ENCODE assay signal across 18 cellular contexts in the genomic region with DNA sequence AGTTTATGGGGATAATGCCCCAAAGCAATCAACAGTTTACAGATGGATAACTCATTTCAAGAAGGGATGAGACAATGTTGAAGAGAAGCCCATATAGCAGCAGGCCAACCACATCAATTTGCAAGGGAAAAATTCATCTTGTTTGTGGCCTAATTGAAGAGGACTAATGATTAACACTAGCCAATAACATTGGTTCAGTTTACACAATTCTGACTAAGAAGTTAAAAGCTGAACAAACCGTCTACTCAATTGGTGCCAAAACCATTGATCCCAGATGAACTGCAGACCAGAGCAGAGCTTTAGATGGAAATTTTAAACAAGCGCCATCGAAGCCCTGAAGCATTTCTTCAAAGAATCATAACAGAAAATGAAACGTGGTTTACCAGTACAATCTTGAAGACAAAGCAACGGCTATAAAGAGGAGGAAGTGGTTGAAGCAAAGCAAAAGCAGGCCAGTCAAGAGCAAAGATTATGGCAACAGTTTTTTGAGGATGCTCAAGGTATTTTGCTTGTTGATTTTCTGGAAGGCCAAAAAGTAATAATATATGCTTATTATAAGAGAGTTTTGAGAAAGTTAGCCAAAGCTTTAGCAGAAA. TPM values are rescaled to one million over a fixed set of nuclear protein-coding genes. Genes with fewer than 3 reads are reported as not detected.
DNase-seq lines count a peak whose midpoint lies in the region; ATAC-seq, FAIRE-seq and TF ChIP-seq lines count a peak whose summit lies in the region.
"Had no signal": no experiment of that assay in that cellular context is flagged by ENCODE, and none has a peak within 500 bp of the region (broad histone marks: within the 10 kb centered on the region; RNA-seq: fewer than 3 reads in every experiment).

No MANE protein-coding gene starts in this region.

- H3K36me3 ChIP-seq in small intestine (ENCODE audit: control insufficient read depth in 2 of 2, insufficient read depth in 2 of 2, low read length in 2 of 2) (no peaks in the 10 kb centered on the region), HepG2 (replicated peaks in 1 of 2; ENCODE audit: control insufficient read depth in 1 of 2, insufficient read depth in 2 of 2, low read length in 2 of 2) (no peaks in the 10 kb centered on the region)
- H3K36me3 ChIP-seq: heart right ventricle, transverse colon had no signal

- peaks cover 28% of the 10 kb centered on the region for H3K36me3 Mint-ChIP-seq in activated CD4-positive, alpha-beta T cell treated with anti-CD3 and anti-CD28 coated beads, Interleukin-2, amount 10 ng/mL, durations not matched to agents 7 days and 5 days (ENCODE audit: low read depth)
- peaks cover 3% of the 10 kb centered on the region for H3K36me3 Mint-ChIP-seq in activated CD4-positive, alpha-beta memory T cell treated with anti-CD3 and anti-CD28 coated beads for 36 hours
- H3K36me3 Mint-ChIP-seq: brain had no signal

- peak overlapping the region; percentile 90 for H3K27ac Mint-ChIP-seq in activated CD4-positive, alpha-beta T cell treated with anti-CD3 and anti-CD28 coated beads, Interleukin-2, amount 10 ng/mL, durations not matched to agents 7 days and 5 days
- peak overlapping the region; percentile 80 for H3K27ac Mint-ChIP-seq in activated CD4-positive, alpha-beta memory T cell treated with anti-CD3 and anti-CD28 coated beads for 36 hours
- H3K27ac Mint-ChIP-seq: brain had no signal

- H2AFZ ChIP-seq in HepG2 (ENCODE audit: low read length): no peak overlapping the region

- H3K4me1 ChIP-seq in small intestine (ENCODE audit: control insufficient read depth in 2 of 2, insufficient read depth in 1 of 2, low read depth in 1 of 2, low read length in 1 of 2) (no peaks in the 10 kb centered on the region), HepG2 (ENCODE audit: insufficient read depth, low read length) (no peaks in the 10 kb centered on the region)
- H3K4me1 ChIP-seq: heart right ventricle, transverse colon had no signal

- CTCF ChIA-PET in activated CD4-positive, alpha-beta T cell treated with anti-CD3 and anti-CD28 coated beads, Interleukin-2, amount 10 ng/mL, durations not matched to agents 7 days and 5 days (lab: Charles Lee): interaction anchor here (0.8 to 2.0 kb wide), 3 partner anchors 10 to 43 kb away, joined by 3 to 6 read pairs (median 4); no protein-coding TSS in a partner anchor
- CTCF ChIA-PET in activated CD4-positive, alpha-beta memory T cell treated with anti-CD3 and anti-CD28 coated beads for 36 hours (lab: Charles Lee): no interaction called here
- CTCF ChIA-PET in HepG2 (lab: Yijun Ruan, JAX; ENCODE audit: low intra/inter-chr PET ratio, low total read pairs): no interaction called here

- peak; percentile 77 for ATAC-seq in HG02852 (IDR thresholded peaks at IDR 0.05; ENCODE audit: unreplicated experiment)
- ATAC-seq in HepG2: no peak
- ATAC-seq: heart right ventricle, left ventricle myocardium superior had no signal

- POLR2A ChIA-PET in activated CD4-positive, alpha-beta T cell treated with anti-CD3 and anti-CD28 coated beads, Interleukin-2, amount 10 ng/mL, durations not matched to agents 7 days and 5 days (lab: Charles Lee): no interaction called here
- POLR2A ChIA-PET in activated CD4-positive, alpha-beta memory T cell treated with anti-CD3 and anti-CD28 coated beads for 36 hours (lab: Charles Lee): no interaction called here
- POLR2A ChIA-PET in HepG2 (lab: Yijun Ruan, JAX): no interaction called here

- TF ChIP-seq RAD21 in HepG2 (CRISPR knock-in tag; IDR thresholded peaks at IDR 0.05): no peak

- peaks cover 13% of the 10 kb centered on the region for H3K9me3 Mint-ChIP-seq in activated CD4-positive, alpha-beta T cell treated with anti-CD3 and anti-CD28 coated beads, Interleukin-2, amount 10 ng/mL, durations not matched to agents 7 days and 5 days
- H3K9me3 Mint-ChIP-seq in activated CD4-positive, alpha-beta memory T cell treated with anti-CD3 and anti-CD28 coated beads for 36 hours: no peaks in the 10 kb centered on the region
- H3K9me3 Mint-ChIP-seq: neural crest cell had no signal

- TF ChIP-seq EP300 in HepG2 (IDR thresholded peaks at IDR 0.05; ENCODE audit: low read depth in 2 of 2, low read length in 2 of 2): no peak
- TF ChIP-seq EP300 in HepG2 (CRISPR knock-in tag; IDR thresholded peaks at IDR 0.05; ENCODE audit: borderline replicate concordance): no peak

- H3K4me1 Mint-ChIP-seq in activated CD4-positive, alpha-beta T cell treated with anti-CD3 and anti-CD28 coated beads, Interleukin-2, amount 10 ng/mL, durations not matched to agents 7 days and 5 days: peaks cover 39% of the 10 kb centered on the region
- H3K4me1 Mint-ChIP-seq in activated CD4-positive, alpha-beta memory T cell treated with anti-CD3 and anti-CD28 coated beads for 36 hours (ENCODE audit: low read depth): peaks cover 24% of the 10 kb centered on the region
- H3K4me1 Mint-ChIP-seq: brain, neural crest cell had no signal

- no peak overlapping the region for H3K4me2 ChIP-seq in HepG2 (ENCODE audit: low read depth, low read length)

- 51 to 63% (median 58%) methylated on average over 5 of the region's 5 CpGs for WGBS in small intestine, 3 donors
- WGBS in HepG2 (ENCODE audit: low lambda C conversion rate): 22% methylated on average over 5 of the region's 5 CpGs

- no TSS peak for BruUV-seq in HepG2 (replicated peaks; lab: Mats Ljungman, UMichigan)

- TF ChIP-seq POLR2A in HepG2 (IDR thresholded peaks at IDR 0.05; ENCODE audit: insufficient read depth in 1 of 2, low read depth in 2 of 2, low read length in 2 of 2): no peak

- H3K4me3 Mint-ChIP-seq in activated CD4-positive, alpha-beta T cell treated with anti-CD3 and anti-CD28 coated beads, Interleukin-2, amount 10 ng/mL, durations not matched to agents 7 days and 5 days: no peak overlapping the region
- no peak overlapping the region for H3K4me3 Mint-ChIP-seq in activated CD4-positive, alpha-beta memory T cell treated with anti-CD3 and anti-CD28 coated beads for 36 hours
- H3K4me3 Mint-ChIP-seq: brain, neural crest cell had no signal

- H3K9me3 ChIP-seq in small intestine (ENCODE audit: control insufficient read depth, low read depth) (no peaks in the 10 kb centered on the region), HepG2 (ENCODE audit: low read length) (no peaks in the 10 kb centered on the region)
- H3K9me3 ChIP-seq: transverse colon had no signal

- H3K27ac ChIP-seq in small intestine (ENCODE audit: low read depth in 1 of 2, low read length in 1 of 2) (no peak overlapping the region), HepG2 (ENCODE audit: extremely low read length, insufficient read depth, low read length) (no peak overlapping the region)
- H3K27ac ChIP-seq: heart right ventricle, transverse colon had no signal

- DNase-seq in activated CD4-positive, alpha-beta T cell treated with anti-CD3 and anti-CD28 coated beads, Interleukin-2, amount 10 ng/mL, durations not matched to agents 7 days and 5 days: peak; percentile 43
- no peak for DNase-seq in activated CD4-positive, alpha-beta T cell treated with anti-CD3 and anti-CD28 coated beads for 4 hours
- DNase-seq in activated CD4-positive, alpha-beta memory T cell treated with anti-CD3 and anti-CD28 coated beads for 36 hours: no peak
- DNase-seq in small intestine (peak; percentile 10), NCI-H69 (lab: John Stamatoyannopoulos, UW) (no peak), HepG2 (ENCODE audit: low spot score) (no peak), GM03348 (ENCODE audit: low spot score) (no peak)
- DNase-seq: heart right ventricle, left ventricle myocardium superior, NCI-H1436 treated with DMSO at 0.1 percent for 48 hours, OCI-M1, transverse colon had no signal

- H3K9ac ChIP-seq in HepG2 (ENCODE audit: insufficient read depth, low read depth, low read length): no peak overlapping the region

- H3K4me3 ChIP-seq in small intestine (ENCODE audit: low read depth in 1 of 2, low read length in 2 of 2) (no peak overlapping the region), HepG2 (replicated peaks in 1 of 3; ENCODE audit: insufficient read depth in 1 of 3, low read depth in 2 of 3, low read length in 3 of 3) (no peak overlapping the region)
- H3K4me3 ChIP-seq: heart right ventricle, skin epidermis, transverse colon had no signal

- H3K27me3 Mint-ChIP-seq in activated CD4-positive, alpha-beta T cell treated with anti-CD3 and anti-CD28 coated beads, Interleukin-2, amount 10 ng/mL, durations not matched to agents 7 days and 5 days: no peaks in the 10 kb centered on the region
- H3K27me3 Mint-ChIP-seq in activated CD4-positive, alpha-beta memory T cell treated with anti-CD3 and anti-CD28 coated beads for 36 hours: no peaks in the 10 kb centered on the region

- TF ChIP-seq CTCF in HepG2 (CRISPR knock-in tag; IDR thresholded peaks at IDR 0.05): no peak

- no peaks in the 10 kb centered on the region for H3K79me2 ChIP-seq in HepG2 (ENCODE audit: insufficient read depth, low read length)

- H3K27me3 ChIP-seq in small intestine (ENCODE audit: control insufficient read depth in 2 of 2, insufficient read depth in 2 of 2, low read length in 2 of 2) (no peaks in the 10 kb centered on the region), HepG2 (ENCODE audit: control insufficient read depth in 1 of 2, insufficient read depth in 2 of 2, low read length in 2 of 2) (no peaks in the 10 kb centered on the region)
- H3K27me3 ChIP-seq: heart right ventricle, transverse colon had no signal

- in situ Hi-C loops in HepG2 (cut with HindIII; ENCODE audit: extremely low pct_ligation_motif_present, low pct_unique_long_range_greater_than_20kb): no loop called here

- intact Hi-C loops in activated CD4-positive, alpha-beta memory T cell treated with anti-CD3 and anti-CD28 coated beads for 36 hours (cut with micrococcal nuclease): loop anchor here (1.0 kb wide), 1 partner anchor 19 kb away; no protein-coding TSS in a partner anchor
- intact Hi-C loops in HepG2 (cut with micrococcal nuclease; ENCODE audit: unreplicated experiment): no loop called here

- H4K20me1 ChIP-seq in HepG2 (ENCODE audit: insufficient read depth, low read length): no peaks in the 10 kb centered on the region

- FAIRE-seq in small intestine (lab: Jason Lieb, UNC) (no peak), HepG2 (lab: Jason Lieb, UNC) (no peak)
- FAIRE-seq: A204.1, endometrium had no signal

RNA-seq across cellular contexts. Expression of a gene that starts 20.5 kb away (rescaled TPM):
- 10 to 100 TPM; 37.5 to 39.4 TPM for total RNA-seq in activated CD4-positive, alpha-beta T cell treated with anti-CD3 and anti-CD28 coated beads, Interleukin-2, amount 10 ng/mL, durations not matched to agents 7 days and 5 days
- total RNA-seq in activated CD4-positive, alpha-beta memory T cell treated with anti-CD3 and anti-CD28 coated beads for 36 hours: 10 to 100 TPM; 26.6 to 30.7 TPM
- polyA plus RNA-seq in small intestine: 10 to 100 TPM; 18.0 to 26.8 (median 19.2) TPM
- total RNA-seq in HepG2 (2016; rRNA removed; fragmentation: Illumina TruSeq; extraction: Trizol): 25.3 and 27.7 TPM in 2 replicates
- 2.5 and 2.6 TPM in 2 replicates for total RNA-seq in HepG2 (2016; cell fraction: cytosol; rRNA removed; fragmentation: Illumina TruSeq; extraction: Trizol; ENCODE audit: low read depth)
- 24.4 and 28.7 TPM in 2 replicates for total RNA-seq in HepG2 (2016; cell fraction: insoluble cytoplasmic fraction; rRNA removed; fragmentation: Illumina TruSeq; extraction: Trizol)
- total RNA-seq in HepG2 (2016; cell fraction: membrane; rRNA removed; fragmentation: Illumina TruSeq; extraction: Trizol): 6.8 and 7.9 TPM in 2 replicates
- 73.9 and 78.1 TPM in 2 replicates for total RNA-seq in HepG2 (2016; cell fraction: nucleus; rRNA removed; fragmentation: Illumina TruSeq; extraction: Trizol)
- polyA plus RNA-seq in HepG2 (2011; rRNA removed): 30.5 and 33.1 TPM in 2 replicates
- polyA plus RNA-seq in HepG2 (2011; cell fraction: cytosol; rRNA removed): 11.8 and 19.8 TPM in 2 replicates
- polyA plus RNA-seq in HepG2 (2011; cell fraction: nucleus; rRNA removed): 39.5 and 41.7 TPM in 2 replicates
- 24.5 and 26.4 TPM in 2 replicates for polyA plus RNA-seq in HepG2 (2012)
- 0.38 and 0.60 TPM in 2 replicates for polyA plus RNA-seq in HepG2 (2016; cell fraction: cytosol; fragmentation: Illumina TruSeq; extraction: Trizol; ENCODE audit: low read depth)
- 10.3 and 12.0 TPM in 2 replicates for polyA plus RNA-seq in HepG2 (2016; cell fraction: insoluble cytoplasmic fraction; fragmentation: Illumina TruSeq; extraction: Trizol; ENCODE audit: low read depth)
- polyA plus RNA-seq in HepG2 (2016; cell fraction: membrane; fragmentation: Illumina TruSeq; extraction: Trizol; ENCODE audit: low read depth): 0.87 and 1.0 TPM in 2 replicates
- 42.9 and 51.9 TPM in 2 replicates for polyA plus RNA-seq in HepG2 (2016; cell fraction: nucleus; fragmentation: Illumina TruSeq; extraction: Trizol; ENCODE audit: insufficient read depth, low read depth)
- polyA minus RNA-seq in HepG2 (2011; rRNA and poly(A)+ RNA removed; ENCODE audit: low replicate concordance): 57.6 and 127 TPM in 2 replicates
- polyA minus RNA-seq in HepG2 (2011; cell fraction: cytosol; rRNA and poly(A)+ RNA removed): 58.7 and 79.2 TPM in 2 replicates
- 342 and 404 TPM in 2 replicates for polyA minus RNA-seq in HepG2 (2011; cell fraction: nucleus; rRNA and poly(A)+ RNA removed)

Comparison
In these comparisons a context has a peak if more than half of its experiments do, and no peak if none do; other contexts are left out.
1. DNase-seq: peak in activated CD4-positive, alpha-beta T cell treated with anti-CD3 and anti-CD28 coated beads, Interleukin-2, amount 10 ng/mL, durations not matched to agents 7 days and 5 days (single experiment) and small intestine (single experiment); none in activated CD4-positive, alpha-beta T cell treated with anti-CD3 and anti-CD28 coated beads for 4 hours (0 of 2), activated CD4-positive, alpha-beta memory T cell treated with anti-CD3 and anti-CD28 coated beads for 36 hours (single experiment), NCI-H69 (single experiment), HepG2 (single experiment) and GM03348 (single experiment).